Comparison of ENCODE assay signal across 1 cellular context in the genomic region with DNA sequence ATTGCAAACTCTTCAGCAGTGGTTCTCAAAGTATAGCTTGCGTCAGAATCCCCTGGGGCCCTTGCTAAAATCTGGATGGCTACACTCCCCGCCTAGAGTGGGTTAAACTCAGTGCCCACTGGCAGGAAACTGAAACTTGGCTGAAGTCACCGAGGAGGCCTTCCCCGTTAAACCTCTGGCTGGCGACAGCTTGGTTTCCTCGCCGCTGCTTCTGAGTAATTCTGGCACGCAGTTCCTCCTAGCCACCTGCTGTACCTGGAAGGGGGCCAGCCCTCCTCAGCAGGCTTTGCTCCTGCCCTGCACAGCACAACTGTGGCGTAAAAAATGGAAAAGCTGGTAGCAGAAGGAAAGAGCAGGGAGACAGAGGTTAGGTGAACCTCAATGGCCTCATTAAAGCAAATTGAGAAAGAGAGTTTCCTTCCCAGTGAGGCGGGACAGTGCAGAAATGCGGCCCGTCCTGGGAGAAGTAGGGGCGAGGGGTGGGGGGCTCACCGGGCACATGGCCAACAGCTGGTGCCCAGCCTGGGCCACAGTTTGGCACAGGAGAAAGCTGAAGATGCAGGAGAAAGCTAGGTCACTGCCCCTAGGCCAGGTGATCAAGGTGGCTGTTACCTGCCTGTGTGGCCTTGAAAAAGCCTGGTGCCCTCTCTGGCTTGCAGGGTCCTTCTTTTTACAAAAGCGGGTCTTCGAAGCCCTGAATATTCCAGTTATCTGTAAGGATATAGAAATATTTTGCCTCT.
TF ChIP-seq lines count a peak whose summit lies in the region.

No MANE protein-coding gene starts in this region.

TF ChIP-seq in H1, 55 proteins besides CTCF, POLR2A, EP300 and RAD21 (continued from another document):
- TF ChIP-seq BCL11A (IDR thresholded peaks at IDR 0.05; ENCODE audit: low read depth in 2 of 2, low read length in 2 of 2) (no peak), HDAC6 (IDR thresholded peaks at IDR 0.05; ENCODE audit: low read depth, low read length) (no peak), SUZ12 (IDR thresholded peaks at IDR 0.05; ENCODE audit: low read length) (no peak), EZH2 (IDR thresholded peaks at IDR 0.05; ENCODE audit: low read depth, low read length, severe bottlenecking) (no peak), NRF1 (IDR thresholded peaks at IDR 0.05; ENCODE audit: low read depth, low read length) (no peak), CEBPB (IDR thresholded peaks at IDR 0.05; ENCODE audit: low read depth, low read length) (no peak)
